In the genomic region with DNA sequence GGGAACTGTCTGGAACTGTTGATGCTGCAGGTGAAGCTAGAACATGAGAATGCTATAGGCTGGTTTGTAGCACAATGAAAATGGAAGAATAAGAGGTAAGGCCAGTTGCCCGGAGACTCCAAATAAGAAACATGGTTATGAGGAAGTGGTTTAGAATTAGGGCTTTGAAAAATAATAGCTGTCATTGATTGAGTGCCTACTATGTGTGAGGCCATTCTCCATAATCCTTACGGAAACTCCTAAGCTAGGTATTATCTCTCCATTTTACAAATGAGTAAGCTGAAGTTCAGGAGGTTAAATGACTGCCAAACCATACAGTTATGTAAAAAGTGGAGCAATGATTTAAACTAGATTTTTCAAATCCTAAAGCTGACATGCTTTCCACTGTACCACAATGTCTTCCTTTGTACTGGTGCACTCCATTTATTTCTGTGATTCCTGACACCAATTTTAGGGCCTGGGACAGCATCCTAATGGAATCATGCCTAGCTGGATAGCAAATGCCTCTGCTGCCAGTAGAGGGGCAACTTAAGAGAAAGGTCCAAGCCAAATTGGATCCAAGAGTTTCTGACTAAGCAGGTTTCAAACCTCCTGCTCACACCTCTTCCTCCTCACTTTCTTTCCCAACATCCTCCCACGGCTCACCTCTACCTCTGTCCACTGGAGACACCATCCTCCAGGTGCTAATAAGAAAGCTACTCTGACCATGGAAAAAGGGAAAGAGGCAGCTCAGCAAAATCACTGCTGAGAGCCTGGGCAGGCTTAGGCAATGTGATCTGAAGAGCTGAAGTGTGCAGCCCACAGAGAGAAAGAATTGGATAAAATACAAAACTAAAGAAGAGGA, we compare ENCODE assay signal across 8 cellular contexts. TPM values are rescaled to one million over a fixed set of nuclear protein-coding genes. Genes with fewer than 3 reads are reported as not detected.
DNase-seq lines count a peak whose midpoint lies in the region; ATAC-seq, FAIRE-seq and TF ChIP-seq lines count a peak whose summit lies in the region.

No MANE protein-coding gene starts in this region.

- H4K20me1 ChIP-seq in hepatocyte (ENCODE audit: insufficient read depth, poor library complexity, severe bottlenecking): no peaks in the 10 kb centered on the region

- ATAC-seq in GM18517 (IDR thresholded peaks at IDR 0.05; ENCODE audit: unreplicated experiment): peak; percentile 38
- ATAC-seq in HG02623 (IDR thresholded peaks at IDR 0.05; ENCODE audit: unreplicated experiment): peak; percentile 32

- H3K36me3 ChIP-seq in hepatocyte (replicated peaks; ENCODE audit: insufficient read depth, low read depth) (no peaks in the 10 kb centered on the region), suprapubic skin (no peaks in the 10 kb centered on the region)

- DNase-seq in RCC 7860 (ENCODE audit: low spot score) (peak; percentile 58), kidney tubule cell (ENCODE audit: low spot score) (peak; percentile 92), hepatocyte (ENCODE audit: low spot score) (no peak), UCSD-AML1 (lab: John Stamatoyannopoulos, UW; ENCODE audit: unreplicated experiment) (no peak), mucosa of gallbladder (ENCODE audit: low spot score) (no peak), suprapubic skin (ENCODE audit: low spot score in 2 of 2) (no peak)

- no peak overlapping the region for H2AFZ ChIP-seq in hepatocyte

- H3K27me3 ChIP-seq in hepatocyte (no peaks in the 10 kb centered on the region), suprapubic skin (no peaks in the 10 kb centered on the region)

- H3K27ac ChIP-seq in hepatocyte (no peak overlapping the region), suprapubic skin (no peak overlapping the region)

- H3K9me2 ChIP-seq in hepatocyte (replicated peaks; ENCODE audit: insufficient read depth): no peaks in the 10 kb centered on the region

- H3K9me3 ChIP-seq in hepatocyte (ENCODE audit: low read depth) (no peaks in the 10 kb centered on the region), suprapubic skin (no peaks in the 10 kb centered on the region)

- TF ChIP-seq CTCF in hepatocyte (IDR thresholded peaks at IDR 0.05; ENCODE audit: poor library complexity) (no peak), suprapubic skin (IDR thresholded peaks at IDR 0.05) (no peak)

- FAIRE-seq in RCC 7860 (lab: Jason Lieb, UNC): peak; percentile 70

- no peak overlapping the region for H3K4me3 ChIP-seq in hepatocyte
- no peak overlapping the region for H3K4me3 ChIP-seq in suprapubic skin

- H3K79me2 ChIP-seq in hepatocyte: no peaks in the 10 kb centered on the region

- no peaks in the 10 kb centered on the region for H3K4me1 ChIP-seq in hepatocyte (ENCODE audit: insufficient read depth)
- H3K4me1 ChIP-seq in suprapubic skin: peaks cover 9% of the 10 kb centered on the region

- no peak for TF ChIP-seq EP300 in suprapubic skin (IDR thresholded peaks at IDR 0.05)

- TF ChIP-seq POLR2A in suprapubic skin (IDR thresholded peaks at IDR 0.05): no peak

- WGBS in hepatocyte (ENCODE audit: low lambda C conversion rate, missing lambda C conversion rate): 83% methylated on average over 3 of the region's 3 CpGs
- WGBS in suprapubic skin: 77% methylated on average over 3 of the region's 3 CpGs

- H3K4me2 ChIP-seq in hepatocyte: no peak overlapping the region

RNA-seq across cellular contexts. Expression of a gene that starts 46.9 kb away (rescaled TPM):
- total RNA-seq in hepatocyte (197 and 248 TPM in 2 replicates), mucosa of gallbladder (205 TPM), suprapubic skin (100 to 1,000 TPM; 164 to 386 (median 189) TPM)
- 46.4 and 47.7 TPM in 2 replicates for polyA plus RNA-seq in hepatocyte

Comparison
In these comparisons a context has a peak if more than half of its experiments do, and no peak if none do; other contexts are left out.
1. DNase-seq: peak in RCC 7860 (single experiment) and kidney tubule cell (single experiment); none in hepatocyte (single experiment), UCSD-AML1 (single experiment), mucosa of gallbladder (single experiment) and suprapubic skin (0 of 2).